Comparison of ENCODE assay signal across 27 cellular contexts in genomic region chrX:9688833-9689232, GRCh38.
"Had no signal": no experiment of that assay in that cellular context is flagged by ENCODE, and none has a peak within 500 bp of the region (broad histone marks: within the 10 kb centered on the region; RNA-seq: fewer than 3 reads in every experiment).

No MANE protein-coding gene starts in this region.

- H3K4me1 ChIP-seq: lower lobe of right lung, right atrium auricular region, stomach, testis, thyroid gland, transverse colon, upper lobe of right lung had no signal

- ATAC-seq: left cardiac atrium; left lobe of liver; left ventricle myocardium superior; lower lobe of right lung; natural killer cell; sciatic nerve; stimulated activated naive B cell treated with anti-CD40 and anti-IgM and Interleukin-4, amounts not matched to agents 10 μg/mL and 1 μg/mL and 100 μg/mL, for 72 hours; stimulated activated naive CD8-positive, alpha-beta T cell treated with anti-CD3 and anti-CD28 coated beads, Interleukin-15, Interleukin-2, amounts not matched to agents 100 U/mL and 50 U/mL, for 24 hours; upper lobe of right lung had no signal

- FAIRE-seq: keratinocyte, small intestine, urothelium cell line had no signal

- DNase-seq: hippocampal formation; kidney glomerular epithelial cell; left cardiac atrium; left ventricle myocardium superior; lower lobe of right lung; mammary epithelial cell; mesenchymal stem cell; naive B cell; natural killer cell; ovary; small intestine; stimulated activated CD4-positive, alpha-beta T cell treated with anti-CD3 and anti-CD28 coated beads, Interleukin-2, amount 100 ng/mL, for 24 hours; stimulated activated CD4-positive, alpha-beta T cell treated with anti-CD3 and anti-CD28 coated beads, Interleukin-4, amount 100 ng/mL, for 1 hour; stimulated activated naive B cell treated with anti-CD40 and anti-IgM and Interleukin-4, amounts not matched to agents 10 μg/mL and 1 μg/mL and 100 μg/mL, for 72 hours; stimulated activated naive CD8-positive, alpha-beta T cell treated with anti-CD3 and anti-CD28 coated beads, Interleukin-15, Interleukin-2, amounts not matched to agents 100 U/mL and 50 U/mL, for 24 hours; stomach; testis; thyroid gland; transverse colon; upper lobe of right lung had no signal

- H3K27ac ChIP-seq: lower lobe of right lung, ovary, right atrium auricular region, stomach, testis, thyroid gland, transverse colon, upper lobe of right lung had no signal

- H3K36me3 ChIP-seq: lower lobe of right lung, ovary, thyroid gland, transverse colon had no signal

- H3K27me3 ChIP-seq: ovary, right atrium auricular region, stomach, testis, thyroid gland, transverse colon, upper lobe of right lung had no signal

- H3K27me3 Mint-ChIP-seq: naive B cell; progenitor cell of endocrine pancreas; stimulated activated naive B cell treated with anti-CD40 and anti-IgM and Interleukin-4, amounts not matched to agents 10 μg/mL and 1 μg/mL and 100 μg/mL, for 72 hours had no signal

- H3K9me3 ChIP-seq: lower lobe of right lung, ovary, right atrium auricular region, stomach, testis, thyroid gland, transverse colon, upper lobe of right lung had no signal

- H3K4me1 Mint-ChIP-seq: mesothelial cell of epicardium, naive B cell, natural killer cell had no signal

- H3K27ac Mint-ChIP-seq: mesothelial cell of epicardium; naive B cell; natural killer cell; progenitor cell of endocrine pancreas; stimulated activated naive B cell treated with anti-CD40 and anti-IgM and Interleukin-4, amounts not matched to agents 10 μg/mL and 1 μg/mL and 100 μg/mL, for 72 hours had no signal

- H3K9me3 Mint-ChIP-seq: natural killer cell had no signal

- H3K4me3 ChIP-seq: lower lobe of right lung, ovary, right atrium auricular region, stomach, testis, thyroid gland, transverse colon, upper lobe of right lung had no signal

- H3K4me3 Mint-ChIP-seq: mesothelial cell of epicardium; naive B cell; natural killer cell; stimulated activated naive B cell treated with anti-CD40 and anti-IgM and Interleukin-4, amounts not matched to agents 10 μg/mL and 1 μg/mL and 100 μg/mL, for 72 hours had no signal
